Comparison of ENCODE assay signal across 9 cellular contexts in genomic region chr14:64986578-64987571, GRCh38. TPM values are rescaled to one million over a fixed set of nuclear protein-coding genes. Genes with fewer than 3 reads are reported as not detected.
DNase-seq lines count a peak whose midpoint lies in the region; ATAC-seq, FAIRE-seq and TF ChIP-seq lines count a peak whose summit lies in the region.
"Had no signal": no experiment of that assay in that cellular context is flagged by ENCODE, and none has a peak within 500 bp of the region (broad histone marks: within the 10 kb centered on the region; RNA-seq: fewer than 3 reads in every experiment).

A gene with protein sequence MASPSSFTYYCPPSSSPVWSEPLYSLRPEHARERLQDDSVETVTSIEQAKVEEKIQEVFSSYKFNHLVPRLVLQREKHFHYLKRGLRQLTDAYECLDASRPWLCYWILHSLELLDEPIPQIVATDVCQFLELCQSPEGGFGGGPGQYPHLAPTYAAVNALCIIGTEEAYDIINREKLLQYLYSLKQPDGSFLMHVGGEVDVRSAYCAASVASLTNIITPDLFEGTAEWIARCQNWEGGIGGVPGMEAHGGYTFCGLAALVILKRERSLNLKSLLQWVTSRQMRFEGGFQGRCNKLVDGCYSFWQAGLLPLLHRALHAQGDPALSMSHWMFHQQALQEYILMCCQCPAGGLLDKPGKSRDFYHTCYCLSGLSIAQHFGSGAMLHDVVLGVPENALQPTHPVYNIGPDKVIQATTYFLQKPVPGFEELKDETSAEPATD (plus strand): TSS chr14:64986895. CDS start chr14:64986954, 59 bp downstream.

- peaks cover 2 to 5% of the 10 kb centered on the region in 2 donors for H3K4me1 ChIP-seq in small intestine (ENCODE audit: control insufficient read depth in 2 of 2, insufficient read depth in 1 of 2, low read depth in 1 of 2, low read length in 1 of 2)

- peak; percentile 75 for ATAC-seq in GM18870 (IDR thresholded peaks at IDR 0.05; ENCODE audit: unreplicated experiment)
- peak; percentile 87 for ATAC-seq in HG03139 (IDR thresholded peaks at IDR 0.05; ENCODE audit: unreplicated experiment)

- peak; percentile 97 for DNase-seq in AG08395 (ENCODE audit: low spot score)
- peak; percentile 93 for DNase-seq in NCI-H2196 treated with DMSO at 0.1 percent for 48 hours (lab: John Stamatoyannopoulos, UW; ENCODE audit: unreplicated experiment)
- peak; percentile 95 for DNase-seq in WERI-Rb-1
- peak; percentile 89 for DNase-seq in bronchial epithelial cell (ENCODE audit: low read depth)
- DNase-seq in iPS-NIHi11 (ENCODE audit: low spot score): peak; percentile 97
- DNase-seq in small intestine: peak; percentile 96

- FAIRE-seq in bronchial epithelial cell (lab: Jason Lieb, UNC) (no peak), small intestine (lab: Jason Lieb, UNC) (no peak)
- FAIRE-seq: colon had no signal

- H3K36me3 ChIP-seq in WERI-Rb-1 (peaks cover 5% of the 10 kb centered on the region), bronchial epithelial cell (ENCODE audit: control insufficient read depth, insufficient read depth, low read length) (no peaks in the 10 kb centered on the region), small intestine (ENCODE audit: control insufficient read depth in 2 of 2, insufficient read depth in 2 of 2, low read length in 2 of 2) (no peaks in the 10 kb centered on the region)

- H3K27ac ChIP-seq in WERI-Rb-1 (peak within 1 kb of the TSS; percentile 84), small intestine (ENCODE audit: low read depth in 1 of 2, low read length in 1 of 2) (peak within 1 kb of the TSS; percentile 62 to 86)

- 0 to 1% (median 0%) methylated on average over 68 of the region's 68 CpGs for WGBS in small intestine, 3 donors

- H3K27me3 ChIP-seq in WERI-Rb-1 (ENCODE audit: insufficient read depth, low read depth, severe bottlenecking) (no peaks in the 10 kb centered on the region), bronchial epithelial cell (ENCODE audit: control insufficient read depth, insufficient read depth, low read length) (no peaks in the 10 kb centered on the region), small intestine (ENCODE audit: control insufficient read depth in 2 of 2, insufficient read depth in 2 of 2, low read length in 2 of 2) (no peaks in the 10 kb centered on the region)

- TF ChIP-seq CTCF in WERI-Rb-1 (IDR thresholded peaks at IDR 0.05; ENCODE audit: low read depth, low read length) (peak; percentile 89), bronchial epithelial cell (IDR thresholded peaks at IDR 0.05; ENCODE audit: insufficient read depth, low read length, severe bottlenecking) (peak; percentile 83)

- H3K4me3 ChIP-seq in WERI-Rb-1 (ENCODE audit: low read depth, low read length) (peak within 1 kb of the TSS; percentile 56), bronchial epithelial cell (ENCODE audit: low read depth, low read length) (peak within 1 kb of the TSS; percentile 72), small intestine (ENCODE audit: low read depth in 1 of 2, low read length in 2 of 2) (peak within 1 kb of the TSS; percentile 43 to 64)

- H3K9me3 ChIP-seq in WERI-Rb-1 (ENCODE audit: severe bottlenecking): no peaks in the 10 kb centered on the region
- H3K9me3 ChIP-seq in small intestine (ENCODE audit: control insufficient read depth, low read depth): no peaks in the 10 kb centered on the region

RNA-seq across cellular contexts. Expression of the gene that starts here (rescaled TPM):
- total RNA-seq in bronchial epithelial cell: 6.8 and 7.2 TPM in 2 replicates
- 10 to 100 TPM in 1 of 3 donors, 1 to 10 TPM in 2; 6.7 to 10.1 (median 7.3) TPM for polyA plus RNA-seq in small intestine

Comparison
In these comparisons a context has a peak if more than half of its experiments do, and no peak if none do; other contexts are left out.
1. Peak in every context shown above with its lines: DNase-seq, ATAC-seq, H3K4me3 ChIP-seq and H3K27ac ChIP-seq.